15 cellular contexts compared by ENCODE assay signal in genomic region chr12:131775124-131775903, GRCh38. TPM values are rescaled to one million over a fixed set of nuclear protein-coding genes. Genes with fewer than 3 reads are reported as not detected.
A peak's percentile ranks its signal among the peaks of the same experiment; 100 is the strongest.
DNase-seq lines count a peak whose midpoint lies in the region; ATAC-seq and TF ChIP-seq lines count a peak whose summit lies in the region.
"Had no signal": no experiment of that assay in that cellular context is flagged by ENCODE, and none has a peak within 500 bp of the region (broad histone marks: within the 10 kb centered on the region; RNA-seq: fewer than 3 reads in every experiment).

No MANE protein-coding gene starts in this region.

- no peak for TF ChIP-seq CTCF in cardiac muscle cell (IDR thresholded peaks at IDR 0.05; ENCODE audit: low read depth, low read length)
- TF ChIP-seq CTCF in RWPE1 (conservative IDR thresholded peaks at IDR 0.05; ENCODE audit: low read depth), result no peak
- no peak for TF ChIP-seq CTCF in body of pancreas (IDR thresholded peaks at IDR 0.05)

- H3K27ac ChIP-seq in cardiac muscle cell (peak overlapping the region; percentile 16), RWPE1 (peak overlapping the region; percentile 43), esophagus (ENCODE audit: low read depth in 2 of 2, low read length in 1 of 2) (peak overlapping the region; percentile 2 to 24), temporal lobe (ENCODE audit: low read depth, low read length) (peak overlapping the region; percentile 31), body of pancreas (no peak overlapping the region)
- H3K27ac ChIP-seq: uterus had no signal

- ATAC-seq in left cardiac atrium (no peak), body of pancreas (no peak), HG03342 (IDR thresholded peaks at IDR 0.05; ENCODE audit: unreplicated experiment) (no peak)

- POLR2A ChIA-PET in RWPE1 (lab: Yijun Ruan, JAX; ENCODE audit: low non-redundant PET), result no interaction called here

- peaks cover 38% of the 10 kb centered on the region for H3K36me3 ChIP-seq in cardiac muscle cell
- H3K36me3 ChIP-seq in esophagus (ENCODE audit: control insufficient read depth in 2 of 2, insufficient read depth in 2 of 2, low read length in 1 of 2), result peaks cover 9 to 21% of the 10 kb centered on the region in 2 donors
- H3K36me3 ChIP-seq in body of pancreas (replicated peaks in 1 of 2; ENCODE audit: insufficient read depth in 1 of 2, low read depth in 2 of 2), result peaks cover 0 to 20% of the 10 kb centered on the region in 2 donors
- H3K36me3 ChIP-seq: uterus had no signal

- DNase-seq in cardiac muscle cell (ENCODE audit: low read depth in 1 of 2, low spot score in 1 of 2) (no peak), left cardiac atrium (no peak), RWPE1 (ENCODE audit: low spot score) (peak; percentile 55), body of pancreas (no peak), COLO668 (lab: John Stamatoyannopoulos, UW; ENCODE audit: unreplicated experiment) (no peak)
- DNase-seq: amniotic stem cell; DND-41; effector CD4-positive, alpha-beta T cell; kidney glomerular epithelial cell; NCI-H187 treated with DMSO at 0.1 percent for 48 hours; retina; uterus had no signal

- intact Hi-C loops in left cardiac atrium (cut with DNase I) (no loop called here), body of pancreas (cut with DNase I) (no loop called here)

- 54 to 61% methylated on average over 19 of the region's 19 CpGs for WGBS in esophagus, 2 donors
- 81 to 83% methylated on average over 19 of the region's 19 CpGs for WGBS in body of pancreas, 2 donors

- H3K4me3 ChIP-seq in cardiac muscle cell, result no peak overlapping the region
- no peak overlapping the region for H3K4me3 ChIP-seq in esophagus (ENCODE audit: low read depth in 1 of 2, low read length in 2 of 2)
- H3K4me3 ChIP-seq in body of pancreas, result no peak overlapping the region
- H3K4me3 ChIP-seq: uterus had no signal

- H3K27me3 ChIP-seq in cardiac muscle cell (no peaks in the 10 kb centered on the region), esophagus (ENCODE audit: control insufficient read depth in 1 of 2, insufficient read depth in 2 of 2, low read length in 2 of 2) (no peaks in the 10 kb centered on the region), body of pancreas (no peaks in the 10 kb centered on the region)
- H3K27me3 ChIP-seq: uterus had no signal

- no peak for TF ChIP-seq POLR2A in body of pancreas (IDR thresholded peaks at IDR 0.05)

- no peaks in the 10 kb centered on the region for H3K9me3 ChIP-seq in cardiac muscle cell (ENCODE audit: low read depth)
- H3K9me3 ChIP-seq in esophagus (ENCODE audit: control insufficient read depth in 2 of 2, insufficient read depth in 1 of 2, low read depth in 1 of 2, low read length in 1 of 2), result no peaks in the 10 kb centered on the region
- no peaks in the 10 kb centered on the region for H3K9me3 ChIP-seq in body of pancreas
- H3K9me3 ChIP-seq: uterus had no signal

- CTCF ChIA-PET in RWPE1 (lab: Yijun Ruan, JAX), result interaction anchor here (0.6 to 0.9 kb wide), 2 partner anchors 9 to 14 kb away, joined by 4 to 9 read pairs; no protein-coding TSS in a partner anchor

- H3K4me1 ChIP-seq in cardiac muscle cell (ENCODE audit: low read depth) (peaks cover 7% of the 10 kb centered on the region), esophagus (ENCODE audit: control insufficient read depth in 2 of 2, insufficient read depth in 2 of 2, low read length in 1 of 2) (no peaks in the 10 kb centered on the region), body of pancreas (no peaks in the 10 kb centered on the region)
- H3K4me1 ChIP-seq: uterus had no signal

RNA-seq across cellular contexts. Expression of gene MMP17, which starts 52.9 kb away (rescaled TPM):
- not detected in 2 replicates for total RNA-seq in cardiac muscle cell
- 0.71 TPM in 1 of 2 replicates, not detected in the other for polyA plus RNA-seq in cardiac muscle cell
- 1 to 10 TPM; 1.7 to 2.4 TPM for total RNA-seq in left cardiac atrium
- 1 to 10 TPM; 1.8 to 2.0 TPM for polyA plus RNA-seq in esophagus
- 22.4 TPM for total RNA-seq in temporal lobe
- 1 to 10 TPM; 2.6 to 6.7 TPM for total RNA-seq in body of pancreas

Comparison
In these comparisons a context has a peak if more than half of its experiments do, and no peak if none do; other contexts are left out.
1. H3K27ac ChIP-seq: peak in cardiac muscle cell (single experiment), RWPE1 (single experiment), esophagus (2 of 2) and temporal lobe (single experiment); none in body of pancreas (0 of 4).